15 cellular contexts compared by ENCODE assay signal in genomic region chr13:59176775-59177174, GRCh38.
A peak's percentile ranks its signal among the peaks of the same experiment; 100 is the strongest.
DNase-seq lines count a peak whose midpoint lies in the region; ATAC-seq, FAIRE-seq and TF ChIP-seq lines count a peak whose summit lies in the region.
"Had no signal": no experiment of that assay in that cellular context is flagged by ENCODE, and none has a peak within 500 bp of the region (broad histone marks: within the 10 kb centered on the region; RNA-seq: fewer than 3 reads in every experiment).

No MANE protein-coding gene starts in this region.

- H4K5ac ChIP-seq in H1 (ENCODE audit: insufficient read length, low read depth, low read length): no peak overlapping the region

- no peak overlapping the region for H2BK120ac ChIP-seq in H1 (replicated peaks; ENCODE audit: low read depth, low read length)

- no peak for FAIRE-seq in H1 (lab: Jason Lieb, UNC)

- H3K79me2 ChIP-seq in H1 (ENCODE audit: control insufficient read depth in 1 of 2, insufficient read depth in 2 of 2, low read length in 2 of 2): no peaks in the 10 kb centered on the region

- no peak overlapping the region for H2BK5ac ChIP-seq in H1 (ENCODE audit: low read depth, low read length)

- H3K56ac ChIP-seq in H1 (replicated peaks; ENCODE audit: insufficient read length, low read depth, low read length): no peak overlapping the region

- no peak overlapping the region for H2AFZ ChIP-seq in H1 (ENCODE audit: low read length)

- H3K14ac ChIP-seq in H1 (ENCODE audit: insufficient read length): no peak overlapping the region

- no peak overlapping the region for H3K4ac ChIP-seq in H1 (replicated peaks; ENCODE audit: insufficient read length, low read depth, low read length)

- H3K4me1 ChIP-seq in BE2C: no peaks in the 10 kb centered on the region
- H3K4me1 ChIP-seq in H1 (replicated peaks in 1 of 4; ENCODE audit: control insufficient read depth in 3 of 4, insufficient read depth in 4 of 4, low read length in 3 of 4): peaks cover 0 to 1% (median under 1%) of the 10 kb centered on the region in 4 experiments; a peak in 1 of 7 replicates
- H3K4me1 ChIP-seq in Peyer's patch: no peaks in the 10 kb centered on the region
- H3K4me1 ChIP-seq: breast epithelium, stomach had no signal

- no peak overlapping the region for H2AK5ac ChIP-seq in H1 (ENCODE audit: low read depth, low read length)

- H3K27ac ChIP-seq in H1 (ENCODE audit: low read depth, low read length): no peak overlapping the region
- H3K27ac ChIP-seq in Peyer's patch: no peak overlapping the region
- H3K27ac ChIP-seq: breast epithelium, stomach had no signal

- H3K23me2 ChIP-seq in H1 (ENCODE audit: low read depth, low read length): no peaks in the 10 kb centered on the region

- TF ChIP-seq CTCF in BE2C (IDR thresholded peaks at IDR 0.05; ENCODE audit: low read depth, low read length): peak; percentile 51
- peak; percentile 37 for TF ChIP-seq CTCF in GM13977 (IDR thresholded peaks at IDR 0.05; ENCODE audit: extremely low read depth, insufficient read depth, missing control alignments)
- peak; percentile 22; the same call in 1 of the 2 replicates for TF ChIP-seq CTCF in LNCAP (IDR thresholded peaks at IDR 0.05)
- peak in 1 of 3 experiments; percentile 44; a peak in 1 of 4 replicates for TF ChIP-seq CTCF in H1 (IDR thresholded peaks at IDR 0.05; ENCODE audit: control extremely low read depth in 1 of 3, insufficient read depth in 1 of 3, low read depth in 1 of 3, low read length in 3 of 3)
- TF ChIP-seq CTCF in Peyer's patch (IDR thresholded peaks at IDR 0.05): no peak

- H3K27me3 Mint-ChIP-seq in T-helper 2 cell treated with Interferon-gamma antibody and Interleukin-4, amounts not matched to agents 5 μg/mL and 100 μg/mL, for 36 hours (ENCODE audit: low read depth): no peaks in the 10 kb centered on the region

- no peaks in the 10 kb centered on the region for H3K36me3 Mint-ChIP-seq in T-helper 2 cell treated with Interferon-gamma antibody and Interleukin-4, amounts not matched to agents 5 μg/mL and 100 μg/mL, for 36 hours (ENCODE audit: low read depth)

- H2BK20ac ChIP-seq in H1 (ENCODE audit: low read length): no peak overlapping the region

- no peaks in the 10 kb centered on the region for H3K27me3 ChIP-seq in BE2C
- no peaks in the 10 kb centered on the region for H3K27me3 ChIP-seq in H1 (replicated peaks in 1 of 4; ENCODE audit: control insufficient read depth in 3 of 4, extremely low read depth in 1 of 4, insufficient read depth in 3 of 4, low read length in 3 of 4)
- H3K27me3 ChIP-seq in Peyer's patch: no peaks in the 10 kb centered on the region
- H3K27me3 ChIP-seq: breast epithelium, stomach had no signal

- no peaks in the 10 kb centered on the region for H4K20me1 ChIP-seq in H1 (replicated peaks in 1 of 2; ENCODE audit: control insufficient read depth in 1 of 2, insufficient read depth in 2 of 2, low read length in 2 of 2)

- no peak overlapping the region for H2BK15ac ChIP-seq in H1 (ENCODE audit: low read length)

- in situ Hi-C loops in GM13977 (cut with MboI; ENCODE audit: low pct_unique_long_range_greater_than_20kb, low sequenced_read_pairs, unreplicated experiment): no loop called here

- ATAC-seq in HG02763 (IDR thresholded peaks at IDR 0.05; ENCODE audit: unreplicated experiment) (no peak), HG02870 (IDR thresholded peaks at IDR 0.05; ENCODE audit: unreplicated experiment) (no peak)
- ATAC-seq: activated T-helper 17 cell treated with anti-CD3 and anti-CD28 coated beads, Interleukin-2, amount 50 U/mL, for 72 hours had no signal

- no peaks in the 10 kb centered on the region for H3K9me3 ChIP-seq in BE2C
- no peaks in the 10 kb centered on the region for H3K9me3 ChIP-seq in H1 (ENCODE audit: insufficient read depth in 2 of 2, low read depth in 1 of 2, low read length in 1 of 2)
- no peaks in the 10 kb centered on the region for H3K9me3 ChIP-seq in Peyer's patch
- H3K9me3 ChIP-seq: breast epithelium, stomach had no signal

- TF ChIP-seq POLR2A in H1 (IDR thresholded peaks at IDR 0.05; ENCODE audit: control extremely low read depth in 1 of 2, low read depth in 2 of 2, low read length in 2 of 2): no peak
- TF ChIP-seq POLR2A in Peyer's patch (IDR thresholded peaks at IDR 0.05): no peak

- POLR2A ChIA-PET in H1 (lab: Charles Lee; ENCODE audit: partially characterized antibody): no interaction called here

- DNase-seq in BE2C (no peak), GM13977 (ENCODE audit: low spot score) (peak; percentile 8), H1 (ENCODE audit: low read depth in 1 of 2, low spot score in 2 of 2) (no peak), Peyer's patch (no peak)
- no peak for DNase-seq in T-helper 2 cell treated with Interferon-gamma antibody and Interleukin-4, amounts not matched to agents 5 μg/mL and 100 μg/mL, for 36 hours (ENCODE audit: low spot score)
- DNase-seq: COR-L47, kidney glomerular epithelial cell, NCI-H2029, Right ventricle myocardium superior, stomach had no signal

- no peak overlapping the region for H3K23ac ChIP-seq in H1 (ENCODE audit: insufficient read length)

- no peak overlapping the region for H3K18ac ChIP-seq in H1 (ENCODE audit: extremely low read depth, low read length)

- WGBS in H1 (ENCODE audit: extremely low coverage in 1 of 2, insufficient coverage in 1 of 2, insufficient read length in 1 of 2, insufficient replicate concordance in 2 of 2, low coverage in 1 of 2, low lambda C conversion rate in 2 of 2, missing lambda C conversion rate in 1 of 2), 2 experiments: 86% methylated on average over 3 of the region's 3 CpGs; no CpG with 5 or more reads in 1 of the 2 experiments

- no peak overlapping the region for H3K27ac Mint-ChIP-seq in T-helper 2 cell treated with Interferon-gamma antibody and Interleukin-4, amounts not matched to agents 5 μg/mL and 100 μg/mL, for 36 hours
- H3K27ac Mint-ChIP-seq: activated T-helper 17 cell treated with anti-CD3 and anti-CD28 coated beads, Interleukin-2, amount 50 U/mL, for 72 hours had no signal

- no peak overlapping the region for H3K4me2 ChIP-seq in H1 (ENCODE audit: insufficient read depth in 1 of 2, low read depth in 2 of 2, low read length in 2 of 2)

- H3K4me3 ChIP-seq in BE2C (ENCODE audit: low read depth, low read length) (no peak overlapping the region), H1 (ENCODE audit: extremely low read depth in 1 of 4, insufficient read depth in 2 of 4, low read depth in 3 of 4, low read length in 4 of 4) (no peak overlapping the region), Peyer's patch (no peak overlapping the region)
- H3K4me3 ChIP-seq: breast epithelium, stomach had no signal

- no peak for TF ChIP-seq EP300 in H1 (IDR thresholded peaks at IDR 0.05; ENCODE audit: borderline replicate concordance in 1 of 2, low read depth in 2 of 2, low read length in 2 of 2)

- H2BK12ac ChIP-seq in H1 (ENCODE audit: low read depth, low read length): no peak overlapping the region

- peak in 1 of 2 experiments; percentile 44; a peak in 2 of 4 replicates for TF ChIP-seq RAD21 in H1 (IDR thresholded peaks at IDR 0.05 in 1 of 2, conservative IDR thresholded peaks at IDR 0.05 in 1 of 2; ENCODE audit: low read depth in 2 of 2, low read length in 2 of 2)

- no peaks in the 10 kb centered on the region for H3K79me1 ChIP-seq in H1 (ENCODE audit: low read depth, low read length)

- H3K4me3 Mint-ChIP-seq in T-helper 2 cell treated with Interferon-gamma antibody and Interleukin-4, amounts not matched to agents 5 μg/mL and 100 μg/mL, for 36 hours: no peak overlapping the region
- H3K4me3 Mint-ChIP-seq: activated T-helper 17 cell treated with anti-CD3 and anti-CD28 coated beads, Interleukin-2, amount 50 U/mL, for 72 hours had no signal

- H3K9ac ChIP-seq in H1 (replicated peaks in 1 of 4; ENCODE audit: extremely low read depth in 1 of 4, low read depth in 3 of 4, low read length in 3 of 4): no peak overlapping the region

- no peaks in the 10 kb centered on the region for H3K9me3 Mint-ChIP-seq in T-helper 2 cell treated with Interferon-gamma antibody and Interleukin-4, amounts not matched to agents 5 μg/mL and 100 μg/mL, for 36 hours

- no peak overlapping the region for H4K91ac ChIP-seq in H1 (replicated peaks; ENCODE audit: insufficient read length, low read length)

- H4K8ac ChIP-seq in H1 (ENCODE audit: extremely low read depth, insufficient read depth, low read length): no peak overlapping the region

- no peaks in the 10 kb centered on the region for H3K4me1 Mint-ChIP-seq in T-helper 2 cell treated with Interferon-gamma antibody and Interleukin-4, amounts not matched to agents 5 μg/mL and 100 μg/mL, for 36 hours (ENCODE audit: low read depth)
- H3K4me1 Mint-ChIP-seq: activated T-helper 17 cell treated with anti-CD3 and anti-CD28 coated beads, Interleukin-2, amount 50 U/mL, for 72 hours had no signal

- H3K36me3 ChIP-seq in BE2C: no peaks in the 10 kb centered on the region
- no peaks in the 10 kb centered on the region for H3K36me3 ChIP-seq in H1 (ENCODE audit: control insufficient read depth in 2 of 4, insufficient read depth in 4 of 4, low read length in 3 of 4)
- H3K36me3 ChIP-seq in Peyer's patch: no peaks in the 10 kb centered on the region
- H3K36me3 ChIP-seq: breast epithelium, stomach had no signal

- CTCF ChIA-PET in H1 (lab: Charles Lee; ENCODE audit: partially characterized antibody): interaction anchor here (0.5 to 3.1 kb wide), 8 partner anchors 14 to 447 kb away, joined by 3 to 24 read pairs (median 4); no protein-coding TSS in a partner anchor

TF ChIP-seq in H1, 55 proteins besides CTCF, POLR2A, EP300 and RAD21 (continues in another document):
- no peak for TF ChIP-seq SRF (IDR thresholded peaks at IDR 0.05; ENCODE audit: low read depth, low read length)
- 0 out of 2 replicates have a peak, but pooled peaks have one; percentile 12 for TF ChIP-seq TEAD4 (IDR thresholded peaks at IDR 0.05; ENCODE audit: low read depth, low read length)
- TF ChIP-seq KDM4A (IDR thresholded peaks at IDR 0.05; ENCODE audit: low read depth, low read length, severe bottlenecking): no peak
- TF ChIP-seq CBX8 (IDR thresholded peaks at IDR 0.05; ENCODE audit: borderline replicate concordance, low read depth, low read length): no peak
- TF ChIP-seq CTBP2 (IDR thresholded peaks at IDR 0.05; ENCODE audit: borderline replicate concordance, insufficient read depth, insufficient read length, low read length): no peak
- no peak for TF ChIP-seq CHD2 (IDR thresholded peaks at IDR 0.05; ENCODE audit: low read length)
- no peak for TF ChIP-seq MAFK (IDR thresholded peaks at IDR 0.05; ENCODE audit: low read depth, low read length)
- no peak for TF ChIP-seq RBBP5 (IDR thresholded peaks at IDR 0.05; ENCODE audit: borderline replicate concordance, low read depth, low read length)
- TF ChIP-seq CREB1 (IDR thresholded peaks at IDR 0.05): no peak
- no peak for TF ChIP-seq BCL11A (IDR thresholded peaks at IDR 0.05; ENCODE audit: low read depth in 2 of 2, low read length in 2 of 2)
- TF ChIP-seq GTF2F1 (IDR thresholded peaks at IDR 0.05; ENCODE audit: borderline replicate concordance, low read depth, low read length): no peak
- peak; percentile 59; the same call in 1 of the 2 replicates for TF ChIP-seq TBP (IDR thresholded peaks at IDR 0.05; ENCODE audit: low read depth, low read length)
- no peak for TF ChIP-seq RFX5 (IDR thresholded peaks at IDR 0.05; ENCODE audit: borderline replicate concordance, low read depth, low read length)
- no peak for TF ChIP-seq POU5F1 (IDR thresholded peaks at IDR 0.05; ENCODE audit: low read depth, low read length)

Comparison
In these comparisons a context has a peak if more than half of its experiments do, and no peak if none do; other contexts are left out.
1. CTCF ChIP-seq: peak in BE2C (single experiment), GM13977 (single experiment) and LNCAP (single experiment); none in Peyer's patch (0 of 6).